Comparison of ENCODE assay signal across 19 cellular contexts in genomic region chr4:78990938-78991810, GRCh38.
"Had no signal": no experiment of that assay in that cellular context is flagged by ENCODE, and none has a peak within 500 bp of the region (broad histone marks: within the 10 kb centered on the region; RNA-seq: fewer than 3 reads in every experiment).

No MANE protein-coding gene starts in this region.

- H3K4me3 ChIP-seq: coronary artery, lung, psoas muscle, sigmoid colon, suprapubic skin, thyroid gland had no signal

- H3K36me3 Mint-ChIP-seq: naive B cell, type B pancreatic cell had no signal

- ATAC-seq: left lobe of liver; psoas muscle; stimulated activated naive CD8-positive, alpha-beta T cell treated with anti-CD3 and anti-CD28 coated beads, Interleukin-15, Interleukin-2, amounts not matched to agents 100 U/mL and 50 U/mL, for 24 hours had no signal

- DNase-seq: effector CD4-positive, alpha-beta T cell; foreskin melanocyte; head of caudate nucleus; hippocampal formation; kidney glomerular epithelial cell; mesenchymal stem cell; naive B cell; psoas muscle; sigmoid colon; small intestine; stimulated activated CD4-positive, alpha-beta T cell treated with anti-CD3 and anti-CD28 coated beads, Interleukin-12 subunit alpha, Interleukin-12 subunit beta, amount 100 ng/mL, for 4 hours; stimulated activated naive CD8-positive, alpha-beta T cell treated with anti-CD3 and anti-CD28 coated beads, Interleukin-15, Interleukin-2, amounts not matched to agents 100 U/mL and 50 U/mL, for 24 hours; thyroid gland had no signal

- H3K27ac Mint-ChIP-seq: naive B cell, type B pancreatic cell had no signal

- H3K4me1 ChIP-seq: psoas muscle, suprapubic skin, thyroid gland had no signal

- H3K4me3 Mint-ChIP-seq: naive B cell, nephron, type B pancreatic cell had no signal

- H3K4me1 Mint-ChIP-seq: naive B cell had no signal

- H3K9me3 ChIP-seq: psoas muscle, sigmoid colon, suprapubic skin, thyroid gland had no signal

- H3K27me3 ChIP-seq: sigmoid colon, suprapubic skin, thyroid gland had no signal

- H3K36me3 ChIP-seq: sigmoid colon, suprapubic skin, thyroid gland had no signal

- H3K27ac ChIP-seq: coronary artery, psoas muscle, suprapubic skin, thyroid gland had no signal
